ENCODE assay signal across 1 cellular context in genomic region chr10:4848341-4849041, GRCh38.
TF ChIP-seq lines count a peak whose summit lies in the region.

No MANE protein-coding gene starts in this region.

TF ChIP-seq in IMR-90, 13 proteins besides CTCF, POLR2A, EP300 and RAD21 (continued from another document):
- TF ChIP-seq CHD1 (IDR thresholded peaks at IDR 0.05; ENCODE audit: low read depth, low read length) (no peak), CEBPB (IDR thresholded peaks at IDR 0.05; ENCODE audit: low read depth, low read length) (no peak), BHLHE40 (IDR thresholded peaks at IDR 0.05; ENCODE audit: low read depth, low read length) (no peak), SMC3 (IDR thresholded peaks at IDR 0.05; ENCODE audit: low read depth, low read length) (no peak), USF2 (IDR thresholded peaks at IDR 0.05; ENCODE audit: low read depth, low read length) (no peak), MAFK (IDR thresholded peaks at IDR 0.05; ENCODE audit: low read depth, low read length) (no peak), MAZ (IDR thresholded peaks at IDR 0.05; ENCODE audit: borderline replicate concordance, low read depth, low read length) (no peak)
